Comparison of ENCODE assay signal across 9 cellular contexts in genomic region chr9:114591206-114591853, GRCh38. TPM values are rescaled to one million over a fixed set of nuclear protein-coding genes. Genes with fewer than 3 reads are reported as not detected.
A peak's percentile ranks its signal among the peaks of the same experiment; 100 is the strongest.
DNase-seq lines count a peak whose midpoint lies in the region; ATAC-seq lines count a peak whose summit lies in the region.
"Had no signal": no experiment of that assay in that cellular context is flagged by ENCODE, and none has a peak within 500 bp of the region (broad histone marks: within the 10 kb centered on the region; RNA-seq: fewer than 3 reads in every experiment).

No MANE protein-coding gene starts in this region.

- H3K9ac ChIP-seq in Karpas-422 (ENCODE audit: low read length) (no peak overlapping the region), skeletal muscle tissue (ENCODE audit: low read depth in 1 of 3, low read length in 3 of 3) (peak overlapping the region; percentile 0 to 43 (median 7))

- H3K4me3 ChIP-seq in Karpas-422 (ENCODE audit: low read length) (no peak overlapping the region), skeletal muscle tissue (ENCODE audit: low read length in 3 of 3) (peak overlapping the region in 2 of 3 donors; percentile 24 to 46)

- H3K4me3 Mint-ChIP-seq in activated CD4-positive, alpha-beta memory T cell treated with anti-CD3 and anti-CD28 coated beads for 36 hours, result peak overlapping the region; percentile 58

- H3K4me1 Mint-ChIP-seq in activated CD4-positive, alpha-beta memory T cell treated with anti-CD3 and anti-CD28 coated beads for 36 hours (ENCODE audit: low read depth), result peaks cover 55% of the 10 kb centered on the region

- intact Hi-C loops in activated CD4-positive, alpha-beta memory T cell treated with anti-CD3 and anti-CD28 coated beads for 36 hours (cut with micrococcal nuclease), result no loop called here

- DNase-seq in Karpas-422 (no peak), germinal center (ENCODE audit: low spot score) (peak; percentile 40), hypothalamus (lab: John Stamatoyannopoulos, UW) (no peak), GM19240 (ENCODE audit: insufficient read length, low spot score) (no peak)
- DNase-seq in activated CD4-positive, alpha-beta memory T cell treated with anti-CD3 and anti-CD28 coated beads for 36 hours, result no peak
- DNase-seq: SHP77 had no signal

- CTCF ChIA-PET in activated CD4-positive, alpha-beta memory T cell treated with anti-CD3 and anti-CD28 coated beads for 36 hours (lab: Charles Lee), result interaction anchor here (0.6 to 6.9 kb wide), 13 partner anchors 9 to 338 kb away, joined by 3 to 80 read pairs (median 5); no protein-coding TSS in a partner anchor

- H3K9me2 ChIP-seq in Karpas-422 (replicated peaks; ENCODE audit: insufficient read depth, low read length), result no peaks in the 10 kb centered on the region

- no peak overlapping the region for H2AFZ ChIP-seq in Karpas-422 (ENCODE audit: low read length)

- peak overlapping the region; percentile 41 for H3K27ac ChIP-seq in Karpas-422 (ENCODE audit: low read length)
- H3K27ac ChIP-seq in skeletal muscle tissue (ENCODE audit: low read depth, low read length), result peak overlapping the region; percentile 76

- H3K36me3 ChIP-seq in Karpas-422 (ENCODE audit: insufficient read depth, low read length) (peaks cover 20% of the 10 kb centered on the region; the same call in 1 of the 2 replicates), skeletal muscle tissue (ENCODE audit: control insufficient read depth in 3 of 3, insufficient read depth in 3 of 3, low read length in 3 of 3) (peaks cover 18 to 26% (median 22%) of the 10 kb centered on the region in 3 donors)

- peak overlapping the region; percentile 92 for H3K27ac Mint-ChIP-seq in activated CD4-positive, alpha-beta memory T cell treated with anti-CD3 and anti-CD28 coated beads for 36 hours

- H3K9me3 Mint-ChIP-seq in activated CD4-positive, alpha-beta memory T cell treated with anti-CD3 and anti-CD28 coated beads for 36 hours, result no peaks in the 10 kb centered on the region

- POLR2A ChIA-PET in activated CD4-positive, alpha-beta memory T cell treated with anti-CD3 and anti-CD28 coated beads for 36 hours (lab: Charles Lee), result interaction anchor here (0.6 to 2.6 kb wide), 6 partner anchors 18 to 715 kb away, joined by 3 to 17 read pairs (median 5); partner anchors contain the start of genes TMEM268 and ZNF618

- no peaks in the 10 kb centered on the region for H3K27me3 Mint-ChIP-seq in activated CD4-positive, alpha-beta memory T cell treated with anti-CD3 and anti-CD28 coated beads for 36 hours

- peaks cover 46% of the 10 kb centered on the region for H3K36me3 Mint-ChIP-seq in activated CD4-positive, alpha-beta memory T cell treated with anti-CD3 and anti-CD28 coated beads for 36 hours

- ATAC-seq in HG03159 (IDR thresholded peaks at IDR 0.05; ENCODE audit: unreplicated experiment), result no peak
- ATAC-seq in HG02763 (IDR thresholded peaks at IDR 0.05; ENCODE audit: unreplicated experiment), result no peak

- H3K79me2 ChIP-seq in Karpas-422 (ENCODE audit: low read length), result peaks cover 60% of the 10 kb centered on the region

- no peaks in the 10 kb centered on the region for H3K9me3 ChIP-seq in Karpas-422 (ENCODE audit: low read length)
- no peaks in the 10 kb centered on the region for H3K9me3 ChIP-seq in skeletal muscle tissue (ENCODE audit: control insufficient read depth in 3 of 3, low read length in 3 of 3)

- H4K20me1 ChIP-seq in Karpas-422 (ENCODE audit: insufficient read depth, low read depth, low read length), result peaks cover 22% of the 10 kb centered on the region; the same call in 1 of the 2 replicates

- H3K4me1 ChIP-seq in Karpas-422 (ENCODE audit: low read length) (peaks cover 29% of the 10 kb centered on the region), skeletal muscle tissue (ENCODE audit: control insufficient read depth in 3 of 3, insufficient read depth in 3 of 3, low read length in 3 of 3) (peaks cover 34 to 51% (median 39%) of the 10 kb centered on the region in 3 donors)

- peak overlapping the region; percentile 28 for H3K4me2 ChIP-seq in Karpas-422 (ENCODE audit: low read depth, low read length, poor library complexity, severe bottlenecking)

- H3K27me3 ChIP-seq in Karpas-422 (ENCODE audit: low read length) (no peaks in the 10 kb centered on the region), skeletal muscle tissue (ENCODE audit: control insufficient read depth in 3 of 3, insufficient read depth in 3 of 3, low read length in 3 of 3) (no peaks in the 10 kb centered on the region)

RNA-seq across cellular contexts. Expression of gene ATP6V1G1, which starts 3.8 kb away (rescaled TPM):
- total RNA-seq in Karpas-422 (2014; rRNA removed; shearing (Covaris generic); ENCODE audit: low replicate concordance), result 113 and 165 TPM in 2 replicates
- total RNA-seq in activated CD4-positive, alpha-beta memory T cell treated with anti-CD3 and anti-CD28 coated beads for 36 hours, result 10 to 100 TPM; 32.1 to 38.9 TPM
- 56.9 TPM for total RNA-seq in skeletal muscle tissue

RNA-seq across cellular contexts. Expression of gene TMEM268, which starts 19.8 kb away (rescaled TPM):
- total RNA-seq in Karpas-422 (2014; rRNA removed; shearing (Covaris generic); ENCODE audit: low replicate concordance), result 21.1 and 29.7 TPM in 2 replicates
- 10 to 100 TPM; 17.7 TPM for total RNA-seq in activated CD4-positive, alpha-beta memory T cell treated with anti-CD3 and anti-CD28 coated beads for 36 hours
- 2.6 TPM for total RNA-seq in skeletal muscle tissue
